In the genomic region with DNA sequence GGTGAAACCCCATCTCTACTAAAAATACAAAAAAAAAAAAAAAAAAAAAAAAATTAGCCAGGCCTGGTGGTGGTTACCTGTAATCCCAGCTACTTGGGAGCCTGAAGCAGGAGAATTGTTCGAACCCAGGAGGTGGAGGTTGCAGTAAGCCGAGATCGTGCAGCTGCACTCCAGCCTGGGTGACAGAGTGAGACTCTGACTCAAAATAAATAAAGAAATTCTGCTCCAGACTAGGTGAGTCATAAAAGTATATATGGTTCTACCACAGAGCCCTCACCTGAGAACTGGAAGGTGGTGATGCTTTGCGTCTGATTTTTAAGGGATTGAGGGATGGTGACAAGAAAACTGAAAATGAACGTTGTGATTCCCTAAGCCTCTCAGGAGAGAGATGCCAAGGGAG, we compare ENCODE assay signal across 18 cellular contexts. TPM values are rescaled to one million over a fixed set of nuclear protein-coding genes. Genes with fewer than 3 reads are reported as not detected.
A peak's percentile ranks its signal among the peaks of the same experiment; 100 is the strongest.
DNase-seq lines count a peak whose midpoint lies in the region; ATAC-seq and TF ChIP-seq lines count a peak whose summit lies in the region.
"Had no signal": no experiment of that assay in that cellular context is flagged by ENCODE, and none has a peak within 500 bp of the region (broad histone marks: within the 10 kb centered on the region; RNA-seq: fewer than 3 reads in every experiment).

No MANE protein-coding gene starts in this region.

- H3K27ac ChIP-seq in OCI-LY3 (ENCODE audit: low read length): peak overlapping the region; percentile 94
- no peak overlapping the region for H3K27ac ChIP-seq in left lung
- H3K27ac ChIP-seq: BLaER1 treated with 17β-estradiol and CSF1 and Interleukin-3, amounts not matched to agents 10 nM and 100 nM; HL-60 had no signal

- H3K4me2 ChIP-seq in OCI-LY3 (ENCODE audit: low read length): peak overlapping the region; percentile 56
- H3K4me2 ChIP-seq: BLaER1 treated with 17β-estradiol and CSF1 and Interleukin-3, amounts not matched to agents 10 nM and 100 nM had no signal

- intact Hi-C loops in left lung (cut with DNase I): no loop called here

- TF ChIP-seq CTCF in OCI-LY3 (IDR thresholded peaks at IDR 0.05; ENCODE audit: low read depth, low read length) (no peak), epithelial cell of esophagus (IDR thresholded peaks at IDR 0.05; ENCODE audit: insufficient read depth, low read depth, low read length, missing control alignments) (no peak), left lung (IDR thresholded peaks at IDR 0.05) (no peak)

- H3K79me2 ChIP-seq in OCI-LY3 (ENCODE audit: low read length): no peaks in the 10 kb centered on the region

- H3K9ac ChIP-seq in OCI-LY3 (ENCODE audit: low read length): peak overlapping the region; percentile 19; the same call in 1 of the 2 replicates
- H3K9ac ChIP-seq: BLaER1 treated with 17β-estradiol and CSF1 and Interleukin-3, amounts not matched to agents 10 nM and 100 nM had no signal

- H3K9me3 ChIP-seq in OCI-LY3 (ENCODE audit: insufficient read depth, low read length) (no peaks in the 10 kb centered on the region), left lung (no peaks in the 10 kb centered on the region)
- H3K9me3 ChIP-seq: BLaER1 treated with 17β-estradiol and CSF1 and Interleukin-3, amounts not matched to agents 10 nM and 100 nM had no signal

- peaks cover 10% of the 10 kb centered on the region for H3K27me3 ChIP-seq in OCI-LY3 (ENCODE audit: low read depth, low read length)
- H3K27me3 ChIP-seq in left lung: no peaks in the 10 kb centered on the region
- H3K27me3 ChIP-seq: BLaER1 treated with 17β-estradiol and CSF1 and Interleukin-3, amounts not matched to agents 10 nM and 100 nM had no signal

- peak overlapping the region; percentile 43 for H3K4me3 ChIP-seq in OCI-LY3 (ENCODE audit: low read length)
- H3K4me3 ChIP-seq in epithelial cell of esophagus (ENCODE audit: low read length): no peak overlapping the region
- no peak overlapping the region for H3K4me3 ChIP-seq in left lung
- H3K4me3 ChIP-seq: BLaER1 treated with 17β-estradiol and CSF1 and Interleukin-3, amounts not matched to agents 10 nM and 100 nM had no signal

- no peaks in the 10 kb centered on the region for H4K20me1 ChIP-seq in OCI-LY3 (ENCODE audit: insufficient read depth, low read length)
- H4K20me1 ChIP-seq: BLaER1 treated with 17β-estradiol and CSF1 and Interleukin-3, amounts not matched to agents 10 nM and 100 nM had no signal

- peak; percentile 26 for DNase-seq in HT-29 (ENCODE audit: low spot score)
- peak; percentile 63 for DNase-seq in epithelial cell of esophagus (ENCODE audit: low read depth)
- no peak for DNase-seq in left lung
- DNase-seq in NCI-H146 treated with DMSO at 0.1 percent for 48 hours (lab: John Stamatoyannopoulos, UW; ENCODE audit: unreplicated experiment): no peak
- no peak for DNase-seq in H4 (ENCODE audit: low spot score)
- DNase-seq: Calu3; CD8-positive, alpha-beta T cell; DMS 273 treated with DMSO at 0.1 percent for 48 hours; DMS79; GDM1; HCEC 1CT; KBM-7 had no signal

- H3K36me3 ChIP-seq in OCI-LY3 (replicated peaks; ENCODE audit: low read depth, low read length) (no peaks in the 10 kb centered on the region), left lung (no peaks in the 10 kb centered on the region)
- H3K36me3 ChIP-seq: BLaER1 treated with 17β-estradiol and CSF1 and Interleukin-3, amounts not matched to agents 10 nM and 100 nM had no signal

- no peak overlapping the region for H2AFZ ChIP-seq in OCI-LY3 (ENCODE audit: low read depth, low read length)

- H3K4me1 ChIP-seq in OCI-LY3 (ENCODE audit: low read length) (peaks cover 57% of the 10 kb centered on the region), left lung (no peaks in the 10 kb centered on the region)

- peak; percentile 68 for ATAC-seq in left lung
- no peak for ATAC-seq in HG03280 (IDR thresholded peaks at IDR 0.05; ENCODE audit: unreplicated experiment)
- ATAC-seq: CD8-positive, alpha-beta T cell; HepG2 had no signal

RNA-seq across cellular contexts. Expression of a gene that starts 58.4 kb away (rescaled TPM):
- not detected in 2 replicates for total RNA-seq in HT-29 (2014; rRNA removed; shearing (Covaris generic))
- total RNA-seq in left lung: 10 to 100 TPM in 1 of 2 donors, 1 to 10 TPM in 1; 9.5 to 21.6 TPM
- 3.1 and 6.7 TPM in 2 replicates for total RNA-seq in H4 (2014; rRNA removed; shearing (Covaris generic))
- total RNA-seq: B cell; Calu3; CD8-positive, alpha-beta T cell; HepG2 had no signal

Comparison
In these comparisons a context has a peak if more than half of its experiments do, and no peak if none do; other contexts are left out.
1. DNase-seq: peak in HT-29 (single experiment) and epithelial cell of esophagus (single experiment); none in left lung (0 of 2), NCI-H146 treated with DMSO at 0.1 percent for 48 hours (single experiment) and H4 (single experiment).